In genomic region chr17:74325743-74326379, GRCh38 we compare ENCODE assay signal across 8 cellular contexts. TPM values are rescaled to one million over a fixed set of nuclear protein-coding genes. Genes with fewer than 3 reads are reported as not detected.
DNase-seq lines count a peak whose midpoint lies in the region; TF ChIP-seq lines count a peak whose summit lies in the region.

Gene KIF19 (plus strand): TSS chr17:74326226. CDS start chr17:74326350, 124 bp downstream.

- H3K9me3 ChIP-seq in ascending aorta, result no peaks in the 10 kb centered on the region

- H3K27ac ChIP-seq in ascending aorta, result no peak within 1 kb of the TSS

- peaks cover 4% of the 10 kb centered on the region for H3K27me3 ChIP-seq in ascending aorta

- H3K36me3 ChIP-seq in ascending aorta, result no peaks in the 10 kb centered on the region

- intact Hi-C loops in ascending aorta (cut with DNase I), result no loop called here

- no peak for TF ChIP-seq CTCF in ascending aorta (IDR thresholded peaks at IDR 0.05)

- peak; percentile 29 to 45 for DNase-seq in NCI-H2081 (lab: John Stamatoyannopoulos, UW)
- DNase-seq in NCI-H2081 treated with DMSO at 0.1 percent for 48 hours (lab: John Stamatoyannopoulos, UW), result no peak
- peak; percentile 20 for DNase-seq in SHP77 treated with DMSO at 0.1 percent for 48 hours (lab: John Stamatoyannopoulos, UW)
- DNase-seq in ascending aorta (ENCODE audit: low spot score in 2 of 2), result no peak
- DNase-seq in left kidney (ENCODE audit: low read depth, low spot score), result peak; percentile 83
- DNase-seq in stimulated activated CD4-positive, alpha-beta T cell treated with anti-CD3 and anti-CD28 coated beads, Interleukin-2, amount 100 ng/mL, for 4 hours (ENCODE audit: low read depth), result peak; percentile 35
- DNase-seq in NCI-H526 treated with DMSO at 0.1 percent for 48 hours (lab: John Stamatoyannopoulos, UW), result no peak
- DNase-seq in glomerular visceral epithelial cell (ENCODE audit: extremely low spot score), result no peak

- H3K4me3 ChIP-seq in ascending aorta, result peak within 1 kb of the TSS; percentile 49 to 55

- peaks cover 0 to 2% of the 10 kb centered on the region in 2 donors for H3K4me1 ChIP-seq in ascending aorta

RNA-seq across cellular contexts. Expression of gene KIF19, which starts in this region (rescaled TPM):
- 11.7 TPM for total RNA-seq in ascending aorta

Comparison
In these comparisons a context has a peak if more than half of its experiments do, and no peak if none do; other contexts are left out.
1. DNase-seq: peak in NCI-H2081 (2 of 2), SHP77 treated with DMSO at 0.1 percent for 48 hours (single experiment), left kidney (single experiment) and stimulated activated CD4-positive, alpha-beta T cell treated with anti-CD3 and anti-CD28 coated beads, Interleukin-2, amount 100 ng/mL, for 4 hours (single experiment); none in NCI-H2081 treated with DMSO at 0.1 percent for 48 hours (single experiment), ascending aorta (0 of 2), NCI-H526 treated with DMSO at 0.1 percent for 48 hours (single experiment) and glomerular visceral epithelial cell (single experiment).